9 cellular contexts compared by ENCODE assay signal in genomic region chr14:94515426-94515825, GRCh38. TPM values are rescaled to one million over a fixed set of nuclear protein-coding genes. Genes with fewer than 3 reads are reported as not detected.
"Had no signal": no experiment of that assay in that cellular context is flagged by ENCODE, and none has a peak within 500 bp of the region (broad histone marks: within the 10 kb centered on the region; RNA-seq: fewer than 3 reads in every experiment).

No MANE protein-coding gene starts in this region.

- ATAC-seq: K562 had no signal

- H3K27ac ChIP-seq: GM23248 had no signal

- H2AFZ ChIP-seq: GM23248 had no signal

- H3K4me3 Mint-ChIP-seq: H9 had no signal

- DNase-seq: GM23248, GOT3, H9, HCEC 1CT, IMR-90 had no signal

- H3K9ac ChIP-seq: GM23248 had no signal

- FAIRE-seq: H54, HTR-8/SVneo, K562 had no signal

- H3K4me3 ChIP-seq: GM23248, K562 had no signal

RNA-seq across cellular contexts. Expression of gene SERPINA12, which starts 6.2 kb away (rescaled TPM):
- total RNA-seq: GM23248, H9, HT-29, IMR-90, K562 had no signal
- polyA plus RNA-seq: GM23248, IMR-90, K562 had no signal

RNA-seq across cellular contexts. Expression of gene SERPINA9, which starts 39.4 kb away (rescaled TPM):
- total RNA-seq: GM23248, H9, HT-29, K562 had no signal
- polyA plus RNA-seq: K562 had no signal

RNA-seq across cellular contexts. Expression of gene SERPINA4, which starts 45.8 kb away (rescaled TPM):
- total RNA-seq: GM23248, H9, IMR-90, K562 had no signal
- polyA plus RNA-seq: GM23248, IMR-90, K562 had no signal
